ENCODE assay signal across 1 cellular context in the genomic region with DNA sequence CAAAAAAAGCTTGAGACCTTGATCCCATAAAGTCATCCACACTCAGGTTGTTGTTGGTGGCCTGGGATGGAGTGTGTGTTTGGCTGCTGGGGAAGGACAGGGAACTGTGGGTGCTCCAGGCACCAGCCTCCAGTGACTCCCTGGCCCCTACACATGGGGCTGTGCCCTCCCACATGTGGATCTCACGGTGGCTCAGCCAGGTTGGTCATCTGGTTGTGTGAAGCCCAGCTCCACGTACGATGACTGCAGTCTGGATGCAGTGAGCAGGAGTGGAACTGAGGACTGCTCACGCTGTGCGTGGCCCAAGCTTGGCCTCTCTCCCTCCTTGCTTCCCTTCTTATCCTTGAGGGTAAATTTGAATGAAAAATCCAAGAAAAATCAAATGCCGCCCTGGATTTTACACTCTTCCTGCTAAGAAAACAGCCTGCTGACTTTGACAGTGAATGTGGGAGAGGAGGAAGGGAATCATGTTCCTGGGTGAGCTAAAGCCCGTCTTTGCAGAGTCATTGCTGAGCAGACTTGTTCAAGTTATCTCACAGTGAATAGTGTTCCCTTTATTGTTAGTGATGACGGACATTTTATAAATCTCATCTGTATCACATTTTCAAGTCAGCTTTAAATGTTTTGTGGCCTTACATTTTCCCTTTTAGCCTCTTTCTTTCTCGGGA.
TF ChIP-seq lines count a peak whose summit lies in the region.

No MANE protein-coding gene starts in this region.

TF ChIP-seq in GM12878, 131 proteins besides CTCF, POLR2A, EP300 and RAD21 (continued from another document):
- TF ChIP-seq, protein P1, sequence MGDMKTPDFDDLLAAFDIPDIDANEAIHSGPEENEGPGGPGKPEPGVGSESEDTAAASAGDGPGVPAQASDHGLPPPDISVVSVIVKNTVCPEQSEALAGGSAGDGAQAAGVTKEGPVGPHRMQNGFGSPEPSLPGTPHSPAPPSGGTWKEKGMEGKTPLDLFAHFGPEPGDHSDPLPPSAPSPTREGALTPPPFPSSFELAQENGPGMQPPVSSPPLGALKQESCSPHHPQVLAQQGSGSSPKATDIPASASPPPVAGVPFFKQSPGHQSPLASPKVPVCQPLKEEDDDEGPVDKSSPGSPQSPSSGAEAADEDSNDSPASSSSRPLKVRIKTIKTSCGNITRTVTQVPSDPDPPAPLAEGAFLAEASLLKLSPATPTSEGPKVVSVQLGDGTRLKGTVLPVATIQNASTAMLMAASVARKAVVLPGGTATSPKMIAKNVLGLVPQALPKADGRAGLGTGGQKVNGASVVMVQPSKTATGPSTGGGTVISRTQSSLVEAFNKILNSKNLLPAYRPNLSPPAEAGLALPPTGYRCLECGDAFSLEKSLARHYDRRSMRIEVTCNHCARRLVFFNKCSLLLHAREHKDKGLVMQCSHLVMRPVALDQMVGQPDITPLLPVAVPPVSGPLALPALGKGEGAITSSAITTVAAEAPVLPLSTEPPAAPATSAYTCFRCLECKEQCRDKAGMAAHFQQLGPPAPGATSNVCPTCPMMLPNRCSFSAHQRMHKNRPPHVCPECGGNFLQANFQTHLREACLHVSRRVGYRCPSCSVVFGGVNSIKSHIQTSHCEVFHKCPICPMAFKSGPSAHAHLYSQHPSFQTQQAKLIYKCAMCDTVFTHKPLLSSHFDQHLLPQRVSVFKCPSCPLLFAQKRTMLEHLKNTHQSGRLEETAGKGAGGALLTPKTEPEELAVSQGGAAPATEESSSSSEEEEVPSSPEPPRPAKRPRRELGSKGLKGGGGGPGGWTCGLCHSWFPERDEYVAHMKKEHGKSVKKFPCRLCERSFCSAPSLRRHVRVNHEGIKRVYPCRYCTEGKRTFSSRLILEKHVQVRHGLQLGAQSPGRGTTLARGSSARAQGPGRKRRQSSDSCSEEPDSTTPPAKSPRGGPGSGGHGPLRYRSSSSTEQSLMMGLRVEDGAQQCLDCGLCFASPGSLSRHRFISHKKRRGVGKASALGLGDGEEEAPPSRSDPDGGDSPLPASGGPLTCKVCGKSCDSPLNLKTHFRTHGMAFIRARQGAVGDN (IDR thresholded peaks at IDR 0.05) = no peak
- TF ChIP-seq EZH2 (IDR thresholded peaks at IDR 0.05; ENCODE audit: borderline replicate concordance, control insufficient read depth, low read depth, low read length) (no peak), TCF12 (IDR thresholded peaks at IDR 0.05; ENCODE audit: low read depth, low read length) (no peak), TBL1XR1 (IDR thresholded peaks at IDR 0.05; ENCODE audit: low read depth, low read length) (no peak), YY1 (IDR thresholded peaks at IDR 0.05; ENCODE audit: low read depth, low read length) (no peak), CBX3 (IDR thresholded peaks at IDR 0.05; ENCODE audit: borderline replicate concordance, low read depth) (no peak), SMAD1 (IDR thresholded peaks at IDR 0.05; ENCODE audit: low read depth, partially characterized antibody) (no peak), KLF5 (IDR thresholded peaks at IDR 0.05; ENCODE audit: partially characterized antibody) (no peak)
- TF ChIP-seq, protein P2, sequence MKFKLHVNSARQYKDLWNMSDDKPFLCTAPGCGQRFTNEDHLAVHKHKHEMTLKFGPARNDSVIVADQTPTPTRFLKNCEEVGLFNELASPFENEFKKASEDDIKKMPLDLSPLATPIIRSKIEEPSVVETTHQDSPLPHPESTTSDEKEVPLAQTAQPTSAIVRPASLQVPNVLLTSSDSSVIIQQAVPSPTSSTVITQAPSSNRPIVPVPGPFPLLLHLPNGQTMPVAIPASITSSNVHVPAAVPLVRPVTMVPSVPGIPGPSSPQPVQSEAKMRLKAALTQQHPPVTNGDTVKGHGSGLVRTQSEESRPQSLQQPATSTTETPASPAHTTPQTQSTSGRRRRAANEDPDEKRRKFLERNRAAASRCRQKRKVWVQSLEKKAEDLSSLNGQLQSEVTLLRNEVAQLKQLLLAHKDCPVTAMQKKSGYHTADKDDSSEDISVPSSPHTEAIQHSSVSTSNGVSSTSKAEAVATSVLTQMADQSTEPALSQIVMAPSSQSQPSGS (IDR thresholded peaks at IDR 0.05; ENCODE audit: low read length) = no peak
- TF ChIP-seq, protein P3, sequence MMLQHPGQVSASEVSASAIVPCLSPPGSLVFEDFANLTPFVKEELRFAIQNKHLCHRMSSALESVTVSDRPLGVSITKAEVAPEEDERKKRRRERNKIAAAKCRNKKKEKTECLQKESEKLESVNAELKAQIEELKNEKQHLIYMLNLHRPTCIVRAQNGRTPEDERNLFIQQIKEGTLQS (IDR thresholded peaks at IDR 0.05; ENCODE audit: borderline replicate concordance, extremely low read depth, low read depth, low read length) = no peak
- TF ChIP-seq, protein P4, sequence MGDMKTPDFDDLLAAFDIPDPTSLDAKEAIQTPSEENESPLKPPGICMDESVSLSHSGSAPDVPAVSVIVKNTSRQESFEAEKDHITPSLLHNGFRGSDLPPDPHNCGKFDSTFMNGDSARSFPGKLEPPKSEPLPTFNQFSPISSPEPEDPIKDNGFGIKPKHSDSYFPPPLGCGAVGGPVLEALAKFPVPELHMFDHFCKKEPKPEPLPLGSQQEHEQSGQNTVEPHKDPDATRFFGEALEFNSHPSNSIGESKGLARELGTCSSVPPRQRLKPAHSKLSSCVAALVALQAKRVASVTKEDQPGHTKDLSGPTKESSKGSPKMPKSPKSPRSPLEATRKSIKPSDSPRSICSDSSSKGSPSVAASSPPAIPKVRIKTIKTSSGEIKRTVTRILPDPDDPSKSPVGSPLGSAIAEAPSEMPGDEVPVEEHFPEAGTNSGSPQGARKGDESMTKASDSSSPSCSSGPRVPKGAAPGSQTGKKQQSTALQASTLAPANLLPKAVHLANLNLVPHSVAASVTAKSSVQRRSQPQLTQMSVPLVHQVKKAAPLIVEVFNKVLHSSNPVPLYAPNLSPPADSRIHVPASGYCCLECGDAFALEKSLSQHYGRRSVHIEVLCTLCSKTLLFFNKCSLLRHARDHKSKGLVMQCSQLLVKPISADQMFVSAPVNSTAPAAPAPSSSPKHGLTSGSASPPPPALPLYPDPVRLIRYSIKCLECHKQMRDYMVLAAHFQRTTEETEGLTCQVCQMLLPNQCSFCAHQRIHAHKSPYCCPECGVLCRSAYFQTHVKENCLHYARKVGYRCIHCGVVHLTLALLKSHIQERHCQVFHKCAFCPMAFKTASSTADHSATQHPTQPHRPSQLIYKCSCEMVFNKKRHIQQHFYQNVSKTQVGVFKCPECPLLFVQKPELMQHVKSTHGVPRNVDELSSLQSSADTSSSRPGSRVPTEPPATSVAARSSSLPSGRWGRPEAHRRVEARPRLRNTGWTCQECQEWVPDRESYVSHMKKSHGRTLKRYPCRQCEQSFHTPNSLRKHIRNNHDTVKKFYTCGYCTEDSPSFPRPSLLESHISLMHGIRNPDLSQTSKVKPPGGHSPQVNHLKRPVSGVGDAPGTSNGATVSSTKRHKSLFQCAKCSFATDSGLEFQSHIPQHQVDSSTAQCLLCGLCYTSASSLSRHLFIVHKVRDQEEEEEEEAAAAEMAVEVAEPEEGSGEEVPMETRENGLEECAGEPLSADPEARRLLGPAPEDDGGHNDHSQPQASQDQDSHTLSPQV (IDR thresholded peaks at IDR 0.05) = no peak
